ENCODE assay signal across 26 cellular contexts in the genomic region with DNA sequence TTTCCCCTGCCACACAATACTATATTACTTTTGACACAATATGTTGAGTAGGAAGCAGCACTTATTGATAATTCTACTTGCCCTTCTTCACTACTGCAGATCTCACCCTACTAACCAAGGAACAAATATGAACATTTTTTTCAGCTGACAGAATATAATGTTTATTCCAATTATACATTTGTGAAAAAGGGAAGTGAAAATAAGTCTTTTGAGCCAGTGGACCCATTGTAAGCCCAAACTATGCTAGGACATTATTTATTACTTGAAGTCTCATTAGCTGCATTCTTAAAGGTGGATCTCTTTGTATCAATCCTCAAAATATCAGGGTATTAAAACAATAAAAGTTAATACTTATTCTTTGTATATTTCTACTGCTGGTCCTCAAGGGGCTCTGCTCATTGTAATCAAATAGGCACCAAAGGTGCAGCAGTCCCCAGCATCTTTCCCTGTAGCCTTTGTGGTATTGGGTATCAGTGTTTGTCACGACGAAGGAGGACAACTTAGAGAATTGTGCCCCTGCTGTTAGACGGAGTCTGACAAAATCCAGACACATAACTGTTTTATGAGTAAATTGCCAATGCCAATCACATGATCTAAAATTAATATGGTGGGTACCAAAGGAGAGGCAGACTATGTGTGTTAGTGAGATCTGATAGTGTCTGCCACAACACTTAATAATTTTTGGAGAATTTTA.
"Had no signal": no experiment of that assay in that cellular context is flagged by ENCODE, and none has a peak within 500 bp of the region (broad histone marks: within the 10 kb centered on the region; RNA-seq: fewer than 3 reads in every experiment).

No MANE protein-coding gene starts in this region.

- H3K4me1 Mint-ChIP-seq: memory B cell; natural killer cell; stimulated activated naive CD8-positive, alpha-beta T cell treated with anti-CD3 and anti-CD28 coated beads, Interleukin-15, amount 100 ng/mL, for 72 hours had no signal

- H3K4me3 ChIP-seq: esophagus muscularis mucosa, gastroesophageal sphincter, heart left ventricle, hepatocyte, lung, pancreas, smooth muscle cell, suprapubic skin, transverse colon, vagina had no signal

- ATAC-seq: foreskin keratinocyte; gastroesophageal sphincter; heart left ventricle; left lobe of liver; natural killer cell; pancreas; sciatic nerve; stimulated activated naive CD8-positive, alpha-beta T cell treated with anti-CD3 and anti-CD28 coated beads, Interleukin-15, amount 100 ng/mL, for 72 hours had no signal

- H3K4me1 ChIP-seq: esophagus muscularis mucosa, gastroesophageal sphincter, heart left ventricle, pancreas, suprapubic skin, transverse colon, vagina had no signal

- FAIRE-seq: endothelial cell of umbilical vein, kidney, pancreas had no signal

- DNase-seq: dermis blood vessel endothelial cell; effector memory CD4-positive, alpha-beta T cell; foreskin keratinocyte; heart left ventricle; kidney; natural killer cell; pancreas; retina; stimulated activated CD4-positive, alpha-beta T cell treated with anti-CD3 and anti-CD28 coated beads, Interleukin-12 subunit alpha, Interleukin-12 subunit beta, amount 100 ng/mL, for 4 hours; stimulated activated CD4-positive, alpha-beta T cell treated with anti-CD3 and anti-CD28 coated beads, Interleukin-1b, Interleukin-23, amount 100 ng/mL, for 48 hours; stimulated activated CD4-positive, alpha-beta T cell treated with anti-CD3 and anti-CD28 coated beads, Interleukin-4, amount 100 ng/mL, for 1 hour; stimulated activated CD8-positive, alpha-beta memory T cell treated with anti-CD3 and anti-CD28 coated beads, Interleukin-4, amount 100 ng/mL, for 48 hours; stimulated activated naive CD4-positive, alpha-beta T cell; stimulated activated naive CD8-positive, alpha-beta T cell treated with anti-CD3 and anti-CD28 coated beads, Interleukin-15, amount 100 ng/mL, for 72 hours; transverse colon had no signal

- H3K4me3 Mint-ChIP-seq: memory B cell; natural killer cell; stimulated activated naive CD8-positive, alpha-beta T cell treated with anti-CD3 and anti-CD28 coated beads, Interleukin-15, amount 100 ng/mL, for 72 hours had no signal

- H3K27ac Mint-ChIP-seq: memory B cell; natural killer cell; stimulated activated naive CD8-positive, alpha-beta T cell treated with anti-CD3 and anti-CD28 coated beads, Interleukin-15, amount 100 ng/mL, for 72 hours had no signal

- H3K36me3 Mint-ChIP-seq: memory B cell had no signal

- H2AFZ ChIP-seq: hepatocyte had no signal

- H3K27ac ChIP-seq: esophagus muscularis mucosa, foreskin keratinocyte, gastroesophageal sphincter, heart left ventricle, hepatocyte, pancreas, suprapubic skin, transverse colon, vagina had no signal

- H3K27me3 ChIP-seq: esophagus muscularis mucosa, foreskin keratinocyte, gastroesophageal sphincter, heart left ventricle, hepatocyte, pancreas, suprapubic skin, transverse colon, vagina had no signal

- H3K27me3 Mint-ChIP-seq: memory B cell; stimulated activated naive CD8-positive, alpha-beta T cell treated with anti-CD3 and anti-CD28 coated beads, Interleukin-15, amount 100 ng/mL, for 72 hours had no signal

- H3K36me3 ChIP-seq: esophagus muscularis mucosa, gastroesophageal sphincter, heart left ventricle, pancreas, suprapubic skin, transverse colon, vagina had no signal

- H3K79me2 ChIP-seq: hepatocyte had no signal

- H3K4me2 ChIP-seq: hepatocyte, smooth muscle cell had no signal

- H3K9me3 ChIP-seq: esophagus muscularis mucosa, gastroesophageal sphincter, pancreas, suprapubic skin, transverse colon, vagina had no signal
